Comparison of ENCODE assay signal across 27 cellular contexts in genomic region chrX:40705658-40706312, GRCh38. TPM values are rescaled to one million over a fixed set of nuclear protein-coding genes. Genes with fewer than 3 reads are reported as not detected.
A peak's percentile ranks its signal among the peaks of the same experiment; 100 is the strongest.
DNase-seq lines count a peak whose midpoint lies in the region; ATAC-seq, FAIRE-seq and TF ChIP-seq lines count a peak whose summit lies in the region.
"Had no signal": no experiment of that assay in that cellular context is flagged by ENCODE, and none has a peak within 500 bp of the region (broad histone marks: within the 10 kb centered on the region; RNA-seq: fewer than 3 reads in every experiment).

No MANE protein-coding gene starts in this region.

- intact Hi-C loops in CD8-positive, alpha-beta T cell (cut with DNase I, micrococcal nuclease), result no loop called here

- no peak overlapping the region for H3K4me2 ChIP-seq in A549
- H3K4me2 ChIP-seq: KMS-11 had no signal

- TF ChIP-seq EP300 in A549 (IDR thresholded peaks at IDR 0.05), result no peak

- no peak overlapping the region for H3K27ac ChIP-seq in A549
- H3K27ac ChIP-seq in skeletal muscle tissue (ENCODE audit: low read depth, low read length), result peak overlapping the region; percentile 61
- H3K27ac ChIP-seq in CD8-positive, alpha-beta T cell (ENCODE audit: low read depth, low read length), result no peak overlapping the region
- H3K27ac ChIP-seq: KMS-11 had no signal

- no peak for TF ChIP-seq RAD21 in A549 (conservative IDR thresholded peaks at IDR 0.05 in 1 of 2, IDR thresholded peaks at IDR 0.05 in 1 of 2)

- CTCF ChIA-PET in A549 (lab: Yijun Ruan, JAX), result interaction anchor here (1.0 kb wide), 1 partner anchor 12 kb away, joined by 3 read pairs; no protein-coding TSS in a partner anchor
- CTCF ChIA-PET in CD8-positive, alpha-beta T cell (lab: Charles Lee), result interaction anchor here (0.6 kb wide), 1 partner anchor 1200 kb away, joined by 3 read pairs; no protein-coding TSS in a partner anchor

- no peaks in the 10 kb centered on the region for H3K4me1 Mint-ChIP-seq in CD8-positive, alpha-beta T cell (ENCODE audit: low read depth)
- H3K4me1 Mint-ChIP-seq: H9 had no signal

- H3K27me3 ChIP-seq in skeletal muscle tissue (ENCODE audit: control insufficient read depth in 3 of 3, insufficient read depth in 3 of 3, low read length in 3 of 3), result no peaks in the 10 kb centered on the region
- no peaks in the 10 kb centered on the region for H3K27me3 ChIP-seq in CD8-positive, alpha-beta T cell (ENCODE audit: insufficient read depth, low read length)

- no peak overlapping the region for H3K27ac Mint-ChIP-seq in CD8-positive, alpha-beta T cell
- H3K27ac Mint-ChIP-seq: HFFc6 had no signal

- no peak for DNase-seq in A549 (ENCODE audit: low read depth in 1 of 2, low spot score in 1 of 2)
- DNase-seq in GM12892 (ENCODE audit: insufficient read length), result no peak
- DNase-seq in left lobe of liver (ENCODE audit: low spot score), result no peak
- no peak for DNase-seq in CD8-positive, alpha-beta T cell
- DNase-seq in NCI-H128 (lab: John Stamatoyannopoulos, UW; ENCODE audit: unreplicated experiment), result no peak
- DNase-seq: C1 segment of cervical spinal cord; CD8-positive, alpha-beta memory T cell; DMS 273 treated with DMSO at 0.1 percent for 48 hours; DMS79; EL; GDM1; H9; HFFc6; IMR-90; MM.1S; NCI-H1417; NCI-H1694 treated with DMSO at 0.1 percent for 48 hours; NCI-H2081; NCI-H2227 treated with DMSO at 0.1 percent for 48 hours; NCI-H526 treated with DMSO at 0.1 percent for 48 hours; RPMI8226; SHP77 had no signal

- ATAC-seq in A549 (no peak), left lobe of liver (peak; percentile 88), GM19395 (IDR thresholded peaks at IDR 0.05; ENCODE audit: unreplicated experiment) (no peak)
- ATAC-seq in CD8-positive, alpha-beta T cell, result no peak

- no peak for TF ChIP-seq CTCF in A549 (IDR thresholded peaks at IDR 0.05)
- no peak for TF ChIP-seq CTCF in CD8-positive, alpha-beta T cell (IDR thresholded peaks at IDR 0.05)

- H3K36me3 Mint-ChIP-seq in CD8-positive, alpha-beta T cell, result peaks cover 50% of the 10 kb centered on the region

- 0 out of 3 replicates have a peak, but pooled peaks cover 4% of the 10 kb centered on the region for H3K4me1 ChIP-seq in A549
- H3K4me1 ChIP-seq in skeletal muscle tissue (ENCODE audit: control insufficient read depth in 3 of 3, insufficient read depth in 3 of 3, low read length in 3 of 3), result peaks cover 4 to 10% (median 10%) of the 10 kb centered on the region in 3 donors
- no peaks in the 10 kb centered on the region for H3K4me1 ChIP-seq in CD8-positive, alpha-beta T cell (ENCODE audit: insufficient read depth, low read length)

- H3K4me3 Mint-ChIP-seq in CD8-positive, alpha-beta T cell, result no peak overlapping the region
- H3K4me3 Mint-ChIP-seq: CD8-positive, alpha-beta memory T cell; H9; HFFc6 had no signal

- POLR2A ChIA-PET in A549 (lab: Yijun Ruan, JAX), result no interaction called here
- POLR2A ChIA-PET in CD8-positive, alpha-beta T cell (lab: Charles Lee), result no interaction called here

- no peaks in the 10 kb centered on the region for H3K9me3 ChIP-seq in A549
- no peaks in the 10 kb centered on the region for H3K9me3 ChIP-seq in skeletal muscle tissue (ENCODE audit: control insufficient read depth in 3 of 3, low read length in 3 of 3)
- H3K9me3 ChIP-seq in CD8-positive, alpha-beta T cell (ENCODE audit: low read length), result no peaks in the 10 kb centered on the region

- no peaks in the 10 kb centered on the region for H3K27me3 Mint-ChIP-seq in CD8-positive, alpha-beta T cell (ENCODE audit: low read depth)
- H3K27me3 Mint-ChIP-seq: CD8-positive, alpha-beta memory T cell had no signal

- WGBS in A549 (ENCODE audit: missing lambda C conversion rate), result 92% methylated on average over 5 of the region's 5 CpGs

- H3K4me3 ChIP-seq in A549 (no peak overlapping the region), skeletal muscle tissue (ENCODE audit: low read length in 3 of 3) (peak overlapping the region in 1 of 3 donors; percentile 2)
- no peak overlapping the region for H3K4me3 ChIP-seq in CD8-positive, alpha-beta T cell (ENCODE audit: low read depth, low read length)

- FAIRE-seq in A549 (lab: Jason Lieb, UNC) (peak; percentile 36), GM12892 (lab: Jason Lieb, UNC) (peak; percentile 21)
- FAIRE-seq: A204.1, GM19239 had no signal

- no peaks in the 10 kb centered on the region for H3K9me3 Mint-ChIP-seq in CD8-positive, alpha-beta T cell
- H3K9me3 Mint-ChIP-seq: CD8-positive, alpha-beta memory T cell; HFFc6 had no signal

- no peak overlapping the region for H3K9ac ChIP-seq in skeletal muscle tissue (ENCODE audit: low read depth in 1 of 3, low read length in 3 of 3)
- H3K9ac ChIP-seq: KMS-11 had no signal

- peaks cover 3 to 9% (median 7%) of the 10 kb centered on the region in 3 donors for H3K36me3 ChIP-seq in skeletal muscle tissue (ENCODE audit: control insufficient read depth in 3 of 3, insufficient read depth in 3 of 3, low read length in 3 of 3)
- H3K36me3 ChIP-seq in CD8-positive, alpha-beta T cell (ENCODE audit: insufficient read depth, low read length), result peaks cover 2% of the 10 kb centered on the region

- TF ChIP-seq POLR2A in A549 (IDR thresholded peaks at IDR 0.05; ENCODE audit: low read length) (no peak), GM12892 (IDR thresholded peaks at IDR 0.05; ENCODE audit: low read depth, low read length) (no peak)

TF ChIP-seq in A549, 52 proteins besides CTCF, POLR2A, EP300 and RAD21:
- TF ChIP-seq PBX3 (IDR thresholded peaks at IDR 0.05) (no peak), HOXA7 (CRISPR knock-in tag; IDR thresholded peaks at IDR 0.05) (no peak)

RNA-seq across cellular contexts. Expression of gene MED14, which starts 29.6 kb away (rescaled TPM):
- polyA plus RNA-seq in A549 (2011; rRNA removed) (62.0 and 82.6 TPM in 2 replicates), A549 (2017; fragmentation: RNase III; extraction: RNeasy Plus Mini Kit Qiagen cat#74134 plus additional on column Dnase treatment) (22.5 to 26.8 TPM (median 23.5 TPM) in 3 replicates)
- 24.3 and 27.1 TPM in 2 replicates for polyA plus RNA-seq in A549 (2012; cell fraction: cytosol; rRNA removed)
- polyA plus RNA-seq in A549 (2012; cell fraction: nucleus; rRNA removed), result 27.7 and 36.9 TPM in 2 replicates
- polyA minus RNA-seq in A549 (2011; rRNA and poly(A)+ RNA removed), result 69.6 and 90.6 TPM in 2 replicates
- polyA plus RNA-seq in GM12892 (2012; ENCODE audit: missing spikeins), result 29.4 TPM
- total RNA-seq in left lobe of liver (20.3 TPM), skeletal muscle tissue (35.5 TPM)
- 10 to 100 TPM; 69.7 to 70.2 TPM for total RNA-seq in CD8-positive, alpha-beta T cell

RNA-seq across cellular contexts. Expression of gene CXorf38, which starts 58.4 kb away (rescaled TPM):
- polyA plus RNA-seq in A549 (2011; rRNA removed) (12.5 and 14.3 TPM in 2 replicates), A549 (2017; fragmentation: RNase III; extraction: RNeasy Plus Mini Kit Qiagen cat#74134 plus additional on column Dnase treatment) (9.6 to 9.8 TPM (median 9.8 TPM) in 3 replicates)
- 4.7 and 5.9 TPM in 2 replicates for polyA plus RNA-seq in A549 (2012; cell fraction: cytosol; rRNA removed)
- 4.5 and 5.8 TPM in 2 replicates for polyA plus RNA-seq in A549 (2012; cell fraction: nucleus; rRNA removed)
- polyA minus RNA-seq in A549 (2011; rRNA and poly(A)+ RNA removed), result 4.2 and 4.7 TPM in 2 replicates
- polyA plus RNA-seq in GM12892 (2012; ENCODE audit: missing spikeins), result 14.8 TPM
- total RNA-seq in left lobe of liver (5.8 TPM), skeletal muscle tissue (6.3 TPM)
- total RNA-seq in CD8-positive, alpha-beta T cell, result 10 to 100 TPM; 10.6 to 11.0 TPM
